8 cellular contexts compared by ENCODE assay signal in the genomic region with DNA sequence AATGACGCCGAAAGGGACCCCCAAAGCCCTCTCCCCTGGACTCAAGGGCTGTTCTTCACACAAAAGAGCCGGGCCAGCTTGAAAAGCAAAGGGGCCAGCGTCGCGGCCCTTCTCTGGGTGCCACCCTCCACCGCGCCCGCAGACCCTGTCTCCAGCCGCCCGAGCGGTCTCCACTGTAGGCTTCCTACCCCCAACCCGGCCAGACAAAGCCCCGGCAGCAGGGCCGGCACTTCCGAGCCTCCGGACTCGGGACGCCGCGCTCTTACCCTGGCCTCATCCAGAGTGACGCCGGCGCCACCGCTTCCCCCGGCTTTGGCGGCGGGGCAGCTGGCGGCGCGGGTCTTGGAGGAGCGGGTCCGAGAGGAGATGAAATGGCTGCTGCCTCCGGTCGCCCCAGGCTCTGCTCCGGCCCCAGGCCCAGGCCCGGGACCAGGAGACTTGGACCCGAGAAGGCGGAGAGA. TPM values are rescaled to one million over a fixed set of nuclear protein-coding genes. Genes with fewer than 3 reads are reported as not detected.
DNase-seq lines count a peak whose midpoint lies in the region; ATAC-seq, FAIRE-seq and TF ChIP-seq lines count a peak whose summit lies in the region.

No MANE protein-coding gene starts in this region.

- TF ChIP-seq POLR2A in erythroblast (IDR thresholded peaks at IDR 0.05; ENCODE audit: low read length) = no peak

- peak overlapping the region; percentile 98 for H3K27ac ChIP-seq in HUES48 (ENCODE audit: low read depth, low read length)

- H3K36me3 Mint-ChIP-seq in naive B cell = no peaks in the 10 kb centered on the region

- H3K4me1 Mint-ChIP-seq in naive B cell = peaks cover 40 to 47% (median 46%) of the 10 kb centered on the region in 3 donors

- peak overlapping the region; percentile 95 for H3K9ac ChIP-seq in HUES48 (ENCODE audit: low read depth, low read length)

- peak; percentile 39 for DNase-seq in EL
- peak; percentile 9 for DNase-seq in activated CD4-positive, alpha-beta T cell treated with anti-CD3 and anti-CD28 coated beads, Interleukin-2, amount 50 U/mL, for 1 hour
- DNase-seq in erythroblast (lab: John Stamatoyannopoulos, UW) = peak; percentile 67 to 81
- DNase-seq in naive B cell = no peak
- DNase-seq in urothelium cell line (ENCODE audit: low spot score) = peak; percentile 49
- DNase-seq in DMS114 treated with DMSO at 0.1 percent for 48 hours (lab: John Stamatoyannopoulos, UW; ENCODE audit: unreplicated experiment) = no peak

- no peaks in the 10 kb centered on the region for H3K27me3 ChIP-seq in HUES48 (ENCODE audit: control insufficient read depth, insufficient read depth, low read length)

- peaks cover 2% of the 10 kb centered on the region; the same call in 1 of the 2 replicates for H3K36me3 ChIP-seq in HUES48 (ENCODE audit: control insufficient read depth, insufficient read depth, low read length)

- peak overlapping the region; percentile 93 to 99 (median 96) for H3K4me3 Mint-ChIP-seq in naive B cell

- no peak for FAIRE-seq in urothelium cell line (lab: Jason Lieb, UNC)

- ATAC-seq in GM21423 (IDR thresholded peaks at IDR 0.05; ENCODE audit: unreplicated experiment) (peak; percentile 17), naive B cell (ENCODE audit: low read depth in 2 of 2) (peak; percentile 11 to 14)

- no peaks in the 10 kb centered on the region for H3K9me3 ChIP-seq in HUES48 (ENCODE audit: control insufficient read depth, insufficient read depth, low read length)

- H3K9me3 Mint-ChIP-seq in naive B cell = no peaks in the 10 kb centered on the region

- H3K27ac Mint-ChIP-seq in naive B cell = peak overlapping the region; percentile 99 to 100 (median 100)

- H3K27me3 Mint-ChIP-seq in naive B cell = no peaks in the 10 kb centered on the region

- H3K4me3 ChIP-seq in HUES48 (ENCODE audit: low read depth, low read length) = peak overlapping the region; percentile 83

- H3K4me1 ChIP-seq in HUES48 (ENCODE audit: control insufficient read depth, insufficient read depth, low read length) = 0 out of 2 replicates have a peak, but pooled peaks cover 8% of the 10 kb centered on the region

RNA-seq across cellular contexts. Expression of gene ATAD2B, which starts 0.6 kb away (rescaled TPM):
- polyA plus RNA-seq in naive B cell (ENCODE audit: low read depth in 6 of 6) = 10 to 100 TPM in 4 of 6 donors, 1 to 10 TPM in 2; 8.7 to 21.6 (median 15.0) TPM

RNA-seq across cellular contexts. Expression of gene UBXN2A, which starts 13.9 kb away (rescaled TPM):
- polyA plus RNA-seq in naive B cell (ENCODE audit: low read depth in 6 of 6) = 10 to 100 TPM in 5 of 6 donors, 1 to 10 TPM in 1; 8.0 to 14.2 (median 11.7) TPM

Comparison
In these comparisons a context has a peak if more than half of its experiments do, and no peak if none do; other contexts are left out.
1. DNase-seq: peak in EL (single experiment), activated CD4-positive, alpha-beta T cell treated with anti-CD3 and anti-CD28 coated beads, Interleukin-2, amount 50 U/mL, for 1 hour (single experiment), erythroblast (2 of 2) and urothelium cell line (single experiment); none in naive B cell (single experiment) and DMS114 treated with DMSO at 0.1 percent for 48 hours (single experiment).